ENCODE assay signal across 23 cellular contexts in genomic region chr18:67305466-67305865, GRCh38.
DNase-seq lines count a peak whose midpoint lies in the region; FAIRE-seq and TF ChIP-seq lines count a peak whose summit lies in the region.
"Had no signal": no experiment of that assay in that cellular context is flagged by ENCODE, and none has a peak within 500 bp of the region (broad histone marks: within the 10 kb centered on the region; RNA-seq: fewer than 3 reads in every experiment).

No MANE protein-coding gene starts in this region.

- H3K9ac ChIP-seq in OCI-LY3 (ENCODE audit: low read length), result no peak overlapping the region
- no peak overlapping the region for H3K9ac ChIP-seq in endothelial cell of umbilical vein (replicated peaks; ENCODE audit: extremely low read depth, insufficient read depth, low read length)
- H3K9ac ChIP-seq: BLaER1 had no signal

- DNase-seq in DMS53 (lab: John Stamatoyannopoulos, UW) (peak; percentile 36), DMS53 treated with DMSO at 0.1 percent for 48 hours (lab: John Stamatoyannopoulos, UW; ENCODE audit: unreplicated experiment) (no peak), endothelial cell of umbilical vein (ENCODE audit: low read depth, low spot score) (peak; percentile 65), lung microvascular endothelial cell (ENCODE audit: low read depth in 2 of 2) (peak; percentile 69 to 91), NCI-H146 (lab: John Stamatoyannopoulos, UW) (no peak), activated T-cell treated with anti-CD3 and anti-CD28 coated beads for 4 hours (no peak)
- no peak for DNase-seq in activated CD8-positive, alpha-beta memory T cell treated with anti-CD3 and anti-CD28 coated beads, Interleukin-2, amount 50 U/mL, for 4 hours
- DNase-seq: Caco-2; CD4-positive, CD25-positive, alpha-beta regulatory T cell; CD8-positive, alpha-beta T cell; DMS153; DMS79 treated with DMSO at 0.1 percent for 48 hours; GF-D8; GOT3; HFFc6 had no signal

- FAIRE-seq in endothelial cell of umbilical vein (lab: Jason Lieb, UNC), result no peak
- FAIRE-seq: A204.1, GM18507, H54 had no signal

- no peak overlapping the region for H3K4me2 ChIP-seq in OCI-LY3 (ENCODE audit: low read length)
- H3K4me2 ChIP-seq in endothelial cell of umbilical vein (ENCODE audit: insufficient read depth, low read length), result no peak overlapping the region
- H3K4me2 ChIP-seq: BLaER1 had no signal

- H3K79me2 ChIP-seq in OCI-LY3 (ENCODE audit: low read length), result no peaks in the 10 kb centered on the region
- H3K79me2 ChIP-seq in endothelial cell of umbilical vein (ENCODE audit: control insufficient read depth, insufficient read depth, low read length), result no peaks in the 10 kb centered on the region

- H3K36me3 ChIP-seq in OCI-LY3 (replicated peaks; ENCODE audit: low read depth, low read length) (peaks cover 14% of the 10 kb centered on the region), endothelial cell of umbilical vein (ENCODE audit: control insufficient read depth in 2 of 2, extremely low read depth in 1 of 2, insufficient read depth in 2 of 2, low read length in 2 of 2) (no peaks in the 10 kb centered on the region)
- H3K36me3 ChIP-seq: BLaER1, HAP-1 had no signal

- no peak for TF ChIP-seq CTCF in OCI-LY3 (IDR thresholded peaks at IDR 0.05; ENCODE audit: low read depth, low read length)
- no peak for TF ChIP-seq CTCF in endothelial cell of umbilical vein (IDR thresholded peaks at IDR 0.05; ENCODE audit: extremely low read depth in 1 of 2, insufficient read depth in 1 of 2, low read depth in 1 of 2, low read length in 2 of 2)

- H4K20me1 ChIP-seq in OCI-LY3 (ENCODE audit: insufficient read depth, low read length), result no peaks in the 10 kb centered on the region
- H4K20me1 ChIP-seq in endothelial cell of umbilical vein (replicated peaks; ENCODE audit: control insufficient read depth, extremely low read depth, insufficient read depth, low read length), result no peaks in the 10 kb centered on the region
- H4K20me1 ChIP-seq: BLaER1 had no signal

- intact Hi-C loops in endothelial cell of umbilical vein (cut with micrococcal nuclease), result loop anchor here (2.0 kb wide), 1 partner anchor 73 kb away; no protein-coding TSS in a partner anchor

- TF ChIP-seq POLR2A in endothelial cell of umbilical vein (IDR thresholded peaks at IDR 0.05; ENCODE audit: low read depth, low read length), result no peak

- H3K27me3 ChIP-seq in OCI-LY3 (ENCODE audit: low read depth, low read length), result no peaks in the 10 kb centered on the region
- no peaks in the 10 kb centered on the region for H3K27me3 ChIP-seq in endothelial cell of umbilical vein (ENCODE audit: control insufficient read depth in 2 of 2, insufficient read depth in 2 of 2, low read length in 2 of 2)
- H3K27me3 ChIP-seq: BLaER1 had no signal

- CTCF ChIA-PET in endothelial cell of umbilical vein (lab: Charles Lee), result interaction anchor here (0.8 to 1.2 kb wide), 2 partner anchors 50 to 61 kb away, joined by 3 to 4 read pairs; no protein-coding TSS in a partner anchor

- H3K4me1 ChIP-seq in OCI-LY3 (ENCODE audit: low read length) (no peaks in the 10 kb centered on the region), endothelial cell of umbilical vein (ENCODE audit: control insufficient read depth, extremely low read depth, insufficient read depth, low read length) (no peaks in the 10 kb centered on the region)
- H3K4me1 ChIP-seq: BLaER1, Caco-2, HAP-1 had no signal

- H3K9me3 ChIP-seq in OCI-LY3 (ENCODE audit: insufficient read depth, low read length) (peaks cover 14% of the 10 kb centered on the region), endothelial cell of umbilical vein (replicated peaks; ENCODE audit: control insufficient read depth, insufficient read depth, low read length) (no peaks in the 10 kb centered on the region)
- H3K9me3 ChIP-seq: Caco-2, HAP-1 had no signal

- dilution Hi-C loops in endothelial cell of umbilical vein (cut with MboI; ENCODE audit: extremely low pct_ligation_motif_present, low sequenced_read_pairs), result no loop called here

- H3K4me3 ChIP-seq in OCI-LY3 (ENCODE audit: low read length) (no peak overlapping the region), endothelial cell of umbilical vein (replicated peaks in 1 of 3; ENCODE audit: insufficient read depth in 1 of 3, low read depth in 1 of 3, low read length in 3 of 3) (no peak overlapping the region)
- H3K4me3 ChIP-seq: BLaER1, HAP-1 had no signal

- POLR2A ChIA-PET in endothelial cell of umbilical vein (lab: Charles Lee), result no interaction called here

- H3K27ac ChIP-seq in OCI-LY3 (ENCODE audit: low read length) (no peak overlapping the region), endothelial cell of umbilical vein (ENCODE audit: insufficient read depth, low read depth, low read length) (no peak overlapping the region)
- H3K27ac ChIP-seq: 22Rv1, BLaER1, C4-2B had no signal

- BruUV-seq in endothelial cell of umbilical vein (replicated peaks; lab: Mats Ljungman, UMichigan), result no TSS peak

- H2AFZ ChIP-seq in OCI-LY3 (ENCODE audit: low read depth, low read length) (0 out of 2 replicates have a peak overlapping the region, but pooled peaks have one; percentile 11), endothelial cell of umbilical vein (ENCODE audit: low read depth, low read length) (peak overlapping the region; percentile 58)

- no peaks in the 10 kb centered on the region for H3K9me1 ChIP-seq in endothelial cell of umbilical vein (replicated peaks; ENCODE audit: control insufficient read depth, extremely low read depth, insufficient read depth, low read length)

TF ChIP-seq in endothelial cell of umbilical vein, 7 proteins besides CTCF, POLR2A, EP300 and RAD21:
- TF ChIP-seq FOS (IDR thresholded peaks at IDR 0.05; ENCODE audit: borderline replicate concordance, insufficient read depth, low read length) (peak; percentile 15), POLR2AphosphoS5 (IDR thresholded peaks at IDR 0.05; ENCODE audit: insufficient read depth, low read depth, low read length) (no peak), EZH2 (IDR thresholded peaks at IDR 0.05; ENCODE audit: borderline replicate concordance, low read depth, low read length, severe bottlenecking) (no peak), MYC (IDR thresholded peaks at IDR 0.05; ENCODE audit: low read depth, low read length) (no peak), JUN (IDR thresholded peaks at IDR 0.05; ENCODE audit: borderline replicate concordance, insufficient read depth, insufficient read length, low read depth) (peak; percentile 38), MAX (IDR thresholded peaks at IDR 0.05; ENCODE audit: insufficient read depth, insufficient read length) (no peak), GATA2 (IDR thresholded peaks at IDR 0.05; ENCODE audit: insufficient read depth, insufficient read length, low read depth, low read length) (peak; percentile 46)
TF ChIP-seq in endothelial cell of umbilical vein: peak in this region for 3.

Comparison
In these comparisons a context has a peak if more than half of its experiments do, and no peak if none do; other contexts are left out.
1. DNase-seq: peak in DMS53 (single experiment), endothelial cell of umbilical vein (single experiment) and lung microvascular endothelial cell (2 of 2); none in DMS53 treated with DMSO at 0.1 percent for 48 hours (single experiment), NCI-H146 (single experiment), activated CD8-positive, alpha-beta memory T cell treated with anti-CD3 and anti-CD28 coated beads, Interleukin-2, amount 50 U/mL, for 4 hours (single experiment) and activated T-cell treated with anti-CD3 and anti-CD28 coated beads for 4 hours (single experiment).